Comparison of ENCODE assay signal across 20 cellular contexts in the genomic region with DNA sequence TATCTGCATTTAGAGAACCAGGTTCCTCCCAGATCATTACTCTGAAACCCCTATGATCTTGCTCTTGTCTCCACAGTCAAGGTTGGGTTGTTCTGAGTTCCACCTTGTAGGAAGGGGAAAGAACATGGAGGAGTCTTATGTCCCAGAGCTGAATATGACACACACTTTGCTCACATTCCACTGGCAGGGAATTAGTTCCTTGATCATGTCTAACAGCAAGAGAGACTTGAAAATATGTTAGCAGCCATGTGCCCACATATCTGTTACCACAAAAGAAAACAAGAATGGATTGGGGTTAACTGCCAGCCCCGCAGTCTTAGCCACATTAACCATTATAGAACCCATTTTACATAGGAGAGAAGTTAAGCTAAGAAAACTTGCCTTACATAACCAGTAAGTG.
"Had no signal": no experiment of that assay in that cellular context is flagged by ENCODE, and none has a peak within 500 bp of the region (broad histone marks: within the 10 kb centered on the region; RNA-seq: fewer than 3 reads in every experiment).

No MANE protein-coding gene starts in this region.

- H3K27ac ChIP-seq: right atrium auricular region, thyroid gland, upper lobe of right lung had no signal

- DNase-seq: activated B cell treated with CpG ODN at 0.5 μM for 24 hours; activated CD4-positive, alpha-beta memory T cell treated with anti-CD3 and anti-CD28 coated beads for 36 hours; activated CD4-positive, alpha-beta T cell treated with anti-CD3 and anti-CD28 coated beads for 4 hours; activated naive CD4-positive, alpha-beta T cell treated with anti-CD3 and anti-CD28 coated beads for 36 hours; activated naive CD8-positive, alpha-beta T cell treated with anti-CD3 and anti-CD28 coated beads, Interleukin-2, amount 10 ng/mL, durations not matched to agents 7 days and 5 days; activated T-cell treated with anti-CD3 and anti-CD28 coated beads, Interleukin-2, amount 50 U/mL, for 48 hours; amniotic stem cell; effector CD4-positive, alpha-beta T cell; foreskin melanocyte; glutamatergic neuron; hippocampal formation; left cardiac atrium; stimulated activated CD4-positive, alpha-beta T cell treated with anti-CD3 and anti-CD28 coated beads, Interleukin-4, amount 100 ng/mL, for 4 hours; substantia nigra; T1000; thyroid gland; upper lobe of right lung had no signal

- H3K9me3 ChIP-seq: right atrium auricular region, thyroid gland, upper lobe of right lung had no signal

- FAIRE-seq: endometrium had no signal

- H3K27me3 ChIP-seq: right atrium auricular region, thyroid gland, upper lobe of right lung had no signal

- H3K36me3 ChIP-seq: right atrium auricular region, thyroid gland, upper lobe of right lung had no signal

- ATAC-seq: left cardiac atrium; natural killer cell treated with Interleukin-12 subunit alpha and Interleukin-12 subunit beta and Interleukin-15 and Interleukin-18, amount 100 ng/mL, for 72 hours; upper lobe of right lung had no signal

- H3K4me3 ChIP-seq: right atrium auricular region, thyroid gland, upper lobe of right lung had no signal
